In the genomic region with DNA sequence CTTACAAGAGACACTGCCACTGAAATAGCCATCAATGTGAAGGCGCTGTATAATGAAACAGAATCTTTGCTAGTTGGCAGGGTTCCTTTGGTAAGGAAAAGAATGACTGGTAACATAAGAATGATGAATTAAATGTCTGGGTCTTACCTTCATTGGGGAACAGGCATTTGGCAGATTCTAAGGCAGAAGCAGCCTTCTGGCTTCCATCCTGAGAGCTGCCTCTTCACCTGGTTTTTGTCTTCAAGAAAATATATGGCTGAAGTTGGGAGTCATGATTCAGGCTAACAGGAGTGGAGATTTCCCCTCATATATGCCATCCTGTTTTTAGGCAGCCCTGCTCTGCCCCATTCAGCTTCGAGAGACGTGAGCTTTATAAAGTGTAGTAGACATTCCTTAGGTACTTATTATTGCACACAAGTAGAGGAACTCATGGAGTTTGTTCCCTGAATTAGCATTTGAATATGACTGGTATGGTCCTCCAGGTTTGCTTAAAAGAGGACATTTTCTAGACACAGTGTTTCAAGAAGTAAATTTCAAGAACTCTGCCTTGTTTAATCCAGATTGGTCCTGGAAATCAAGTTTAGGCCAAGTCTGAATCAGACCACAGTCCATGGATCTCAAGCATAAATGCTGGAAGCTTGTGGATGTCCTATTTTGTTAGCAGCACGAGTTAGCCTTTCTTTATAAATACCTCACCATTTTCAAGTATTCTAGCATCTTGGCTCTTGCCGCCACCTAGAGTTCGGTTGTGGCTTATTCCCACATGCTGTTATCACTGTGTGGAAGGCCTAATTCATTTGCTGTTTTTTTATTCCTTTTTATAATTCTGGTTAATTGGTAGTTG, we compare ENCODE assay signal across 8 cellular contexts. TPM values are rescaled to one million over a fixed set of nuclear protein-coding genes. Genes with fewer than 3 reads are reported as not detected.
DNase-seq lines count a peak whose midpoint lies in the region; ATAC-seq, FAIRE-seq and TF ChIP-seq lines count a peak whose summit lies in the region.

No MANE protein-coding gene starts in this region.

- H3K36me3 Mint-ChIP-seq in CD4-positive, CD25-positive, alpha-beta regulatory T cell = peaks cover 38% of the 10 kb centered on the region

- H3K9ac ChIP-seq in neural cell (ENCODE audit: low read length) = no peak overlapping the region

- H3K4me3 Mint-ChIP-seq in CD4-positive, CD25-positive, alpha-beta regulatory T cell = no peak overlapping the region

- FAIRE-seq in GM18507 (lab: Jason Lieb, UNC) = peak; percentile 65

- H3K27ac Mint-ChIP-seq in CD4-positive, CD25-positive, alpha-beta regulatory T cell = peak overlapping the region in 1 of 3 donors; percentile 13

- H3K27ac ChIP-seq in CD4-positive, CD25-positive, alpha-beta regulatory T cell (ENCODE audit: insufficient read depth, low read length, poor library complexity, severe bottlenecking) = no peak overlapping the region
- no peak overlapping the region for H3K27ac ChIP-seq in neural cell (ENCODE audit: low read length)
- no peak overlapping the region for H3K27ac ChIP-seq in ovary

- no peak for TF ChIP-seq POLR2A in ovary (IDR thresholded peaks at IDR 0.05)

- no peaks in the 10 kb centered on the region for H3K9me3 ChIP-seq in CD4-positive, CD25-positive, alpha-beta regulatory T cell (ENCODE audit: control insufficient read depth in 2 of 2, low read length in 2 of 2)
- H3K9me3 ChIP-seq in neural cell (ENCODE audit: low read length) (no peaks in the 10 kb centered on the region), ovary (no peaks in the 10 kb centered on the region)

- DNase-seq in CD4-positive, CD25-positive, alpha-beta regulatory T cell = peak in 2 of 3 donors; percentile 15 to 41
- DNase-seq in GM18507 (ENCODE audit: extremely low spot score, insufficient read length, low read depth) (no peak), OCI-M2 (lab: John Stamatoyannopoulos, UW; ENCODE audit: unreplicated experiment) (peak; percentile 6), dedifferentiated amniotic fluid mesenchymal stem cell (ENCODE audit: extremely low spot score) (peak; percentile 44), ureter (ENCODE audit: low spot score) (no peak), ovary (no peak), left cardiac atrium (no peak)

- H3K4me3 ChIP-seq in CD4-positive, CD25-positive, alpha-beta regulatory T cell (ENCODE audit: low read depth, low read length) = no peak overlapping the region
- H3K4me3 ChIP-seq in neural cell (ENCODE audit: low read length) (no peak overlapping the region), ovary (no peak overlapping the region)

- H3F3A ChIP-seq in neural cell (ENCODE audit: insufficient read depth, low read length, poor library complexity, severe bottlenecking) = no peaks in the 10 kb centered on the region

- peaks cover 39% of the 10 kb centered on the region for H3K36me3 ChIP-seq in CD4-positive, CD25-positive, alpha-beta regulatory T cell (ENCODE audit: control insufficient read depth, insufficient read depth, low read length)
- H3K36me3 ChIP-seq in neural cell (ENCODE audit: insufficient read depth, low read length) (peaks cover 3% of the 10 kb centered on the region), ovary (no peaks in the 10 kb centered on the region)

- H3K9me2 ChIP-seq in neural cell (ENCODE audit: insufficient read depth, low read length) = no peaks in the 10 kb centered on the region

- H3K79me2 ChIP-seq in neural cell (replicated peaks; ENCODE audit: insufficient read depth, low read length) = no peaks in the 10 kb centered on the region

- peak; percentile 74 for TF ChIP-seq RAD21 in neural cell (conservative IDR thresholded peaks at IDR 0.05)

- H3K27me3 ChIP-seq in CD4-positive, CD25-positive, alpha-beta regulatory T cell (ENCODE audit: control insufficient read depth, insufficient read depth, low read length) = no peaks in the 10 kb centered on the region
- H3K27me3 ChIP-seq in neural cell (ENCODE audit: insufficient read depth, low read depth, low read length) (no peaks in the 10 kb centered on the region), ovary (no peaks in the 10 kb centered on the region)

- WGBS in ovary, 3 donors = 61 to 65% (median 65%) methylated on average over 6 of the region's 6 CpGs

- H2AFZ ChIP-seq in neural cell (ENCODE audit: low read depth, low read length) = no peak overlapping the region

- TF ChIP-seq CTCF in neural cell (IDR thresholded peaks at IDR 0.05; ENCODE audit: poor library complexity, severe bottlenecking) (peak; percentile 77), ovary (IDR thresholded peaks at IDR 0.05) (no peak)

- H3K4me1 ChIP-seq in CD4-positive, CD25-positive, alpha-beta regulatory T cell (ENCODE audit: control insufficient read depth, insufficient read depth, low read length, poor library complexity, severe bottlenecking) = no peaks in the 10 kb centered on the region
- H3K4me1 ChIP-seq in ovary (ENCODE audit: insufficient read depth) = no peaks in the 10 kb centered on the region

- no peaks in the 10 kb centered on the region for H3K27me3 Mint-ChIP-seq in CD4-positive, CD25-positive, alpha-beta regulatory T cell

- TF ChIP-seq EP300 in neural cell (conservative IDR thresholded peaks at IDR 0.05; ENCODE audit: poor library complexity, severe bottlenecking) (no peak), ovary (IDR thresholded peaks at IDR 0.05) (no peak)

- H3K4me2 ChIP-seq in neural cell (ENCODE audit: low read length) = no peak overlapping the region

- peaks cover 0 to 1% (median 0%) of the 10 kb centered on the region in 7 donors for H3K9me3 Mint-ChIP-seq in CD4-positive, CD25-positive, alpha-beta regulatory T cell

- H3K4me1 Mint-ChIP-seq in CD4-positive, CD25-positive, alpha-beta regulatory T cell = no peaks in the 10 kb centered on the region

- no peaks in the 10 kb centered on the region for H4K20me1 ChIP-seq in neural cell (ENCODE audit: insufficient read depth)

- intact Hi-C loops in ovary (cut with DNase I) (no loop called here), left cardiac atrium (cut with DNase I) (no loop called here)

- ATAC-seq in CD4-positive, CD25-positive, alpha-beta regulatory T cell (ENCODE audit: low read depth in 2 of 2) = no peak
- no peak for ATAC-seq in left cardiac atrium

TF ChIP-seq in neural cell, 6 proteins besides CTCF, POLR2A, EP300 and RAD21:
- TF ChIP-seq REST (IDR thresholded peaks at IDR 0.05; ENCODE audit: borderline replicate concordance) (no peak), SMC3 (conservative IDR thresholded peaks at IDR 0.05; ENCODE audit: poor library complexity) (peak; percentile 65)

RNA-seq across cellular contexts. Expression of gene AKAP11, which starts 56.2 kb away (rescaled TPM):
- 41.4 TPM for total RNA-seq in CD4-positive, CD25-positive, alpha-beta regulatory T cell
- polyA plus RNA-seq in CD4-positive, CD25-positive, alpha-beta regulatory T cell = 1 to 10 TPM; 3.6 to 5.8 (median 4.6) TPM
- 19.4 and 20.9 TPM in 2 replicates for polyA plus RNA-seq in neural cell
- polyA minus RNA-seq in neural cell = 68.7 and 90.4 TPM in 2 replicates
- 46.6 TPM for total RNA-seq in ureter
- 10 to 100 TPM; 27.5 to 41.0 (median 34.6) TPM for total RNA-seq in ovary
- polyA plus RNA-seq in ovary = 10 to 100 TPM in 1 of 2 donors, 1 to 10 TPM in 1; 10.0 to 16.4 TPM
- total RNA-seq in left cardiac atrium = 10 to 100 TPM; 21.6 to 33.7 TPM

Comparison
In these comparisons a context has a peak if more than half of its experiments do, and no peak if none do; other contexts are left out.
1. DNase-seq: peak in CD4-positive, CD25-positive, alpha-beta regulatory T cell (2 of 3), OCI-M2 (single experiment) and dedifferentiated amniotic fluid mesenchymal stem cell (single experiment); none in GM18507 (single experiment), ureter (single experiment), ovary (0 of 5) and left cardiac atrium (single experiment).